ENCODE assay signal across 29 cellular contexts in the genomic region with DNA sequence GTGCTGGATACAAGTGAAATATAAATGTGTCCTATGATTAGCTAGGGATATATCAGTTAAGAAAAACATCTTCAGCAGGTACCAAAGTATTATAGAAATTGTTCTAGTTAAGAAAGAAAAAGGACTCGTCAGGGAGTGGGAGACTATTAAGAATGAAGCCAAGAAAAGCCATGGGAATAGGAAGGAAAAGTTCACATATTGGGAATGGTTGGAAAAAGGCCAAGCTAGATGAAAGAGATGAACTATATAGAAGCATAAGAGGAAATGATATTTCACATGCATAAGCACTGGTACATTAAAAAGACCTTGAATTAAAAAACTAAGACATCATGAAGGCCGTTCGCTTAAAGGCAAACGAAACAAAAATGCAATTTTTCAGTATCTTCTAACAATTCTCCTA.
"Had no signal": no experiment of that assay in that cellular context is flagged by ENCODE, and none has a peak within 500 bp of the region (broad histone marks: within the 10 kb centered on the region; RNA-seq: fewer than 3 reads in every experiment).

No MANE protein-coding gene starts in this region.

- ATAC-seq: left lobe of liver; naive thymus-derived CD8-positive, alpha-beta T cell; pancreas; sciatic nerve; stimulated activated naive CD8-positive, alpha-beta T cell treated with anti-CD3 and anti-CD28 coated beads, Interleukin-15, amount 100 ng/mL, for 72 hours; upper lobe of right lung had no signal

- H3K27me3 ChIP-seq: esophagus muscularis mucosa, neutrophil, pancreas, right atrium auricular region, suprapubic skin, transverse colon, upper lobe of right lung, uterus had no signal

- H3K4me3 Mint-ChIP-seq: immature natural killer cell; naive thymus-derived CD8-positive, alpha-beta T cell; neural crest cell; stimulated activated naive CD8-positive, alpha-beta T cell treated with anti-CD3 and anti-CD28 coated beads, Interleukin-15, amount 100 ng/mL, for 72 hours had no signal

- H3K9me3 Mint-ChIP-seq: immature natural killer cell; naive thymus-derived CD8-positive, alpha-beta T cell; neural crest cell; stimulated activated naive CD8-positive, alpha-beta T cell treated with anti-CD3 and anti-CD28 coated beads, Interleukin-15, amount 100 ng/mL, for 72 hours had no signal

- H3K4me1 ChIP-seq: esophagus muscularis mucosa, pancreas, right atrium auricular region, suprapubic skin, upper lobe of right lung, uterus had no signal

- H3K4me1 Mint-ChIP-seq: immature natural killer cell; naive thymus-derived CD8-positive, alpha-beta T cell; stimulated activated naive CD8-positive, alpha-beta T cell treated with anti-CD3 and anti-CD28 coated beads, Interleukin-15, amount 100 ng/mL, for 72 hours had no signal

- DNase-seq: effector CD4-positive, alpha-beta T cell; foreskin melanocyte; hypothalamus; immature natural killer cell; islet precursor cell; kidney glomerular epithelial cell; mesendoderm; naive thymus-derived CD8-positive, alpha-beta T cell; pancreas; stimulated activated CD4-positive, alpha-beta T cell treated with anti-CD3 and anti-CD28 coated beads, Interleukin-12 subunit alpha, Interleukin-12 subunit beta, amount 100 ng/mL, for 4 hours; stimulated activated CD4-positive, alpha-beta T cell treated with anti-CD3 and anti-CD28 coated beads, Interleukin-1b, Interleukin-23, amount 100 ng/mL, for 48 hours; stimulated activated CD4-positive, alpha-beta T cell treated with anti-CD3 and anti-CD28 coated beads, Interleukin-4, amount 100 ng/mL, for 1 hour; stimulated activated CD8-positive, alpha-beta memory T cell treated with anti-CD3 and anti-CD28 coated beads, Interleukin-4, amount 100 ng/mL, for 48 hours; stimulated activated naive CD4-positive, alpha-beta T cell; stimulated activated naive CD8-positive, alpha-beta T cell treated with anti-CD3 and anti-CD28 coated beads, Interleukin-15, amount 100 ng/mL, for 72 hours; transverse colon; upper lobe of right lung; uterus had no signal

- H3K9me3 ChIP-seq: esophagus muscularis mucosa, neutrophil, pancreas, right atrium auricular region, suprapubic skin, transverse colon, upper lobe of right lung, uterus had no signal

- H3K27me3 Mint-ChIP-seq: naive thymus-derived CD8-positive, alpha-beta T cell; stimulated activated naive CD8-positive, alpha-beta T cell treated with anti-CD3 and anti-CD28 coated beads, Interleukin-15, amount 100 ng/mL, for 72 hours had no signal

- H3K27ac Mint-ChIP-seq: immature natural killer cell; naive thymus-derived CD8-positive, alpha-beta T cell; stimulated activated naive CD8-positive, alpha-beta T cell treated with anti-CD3 and anti-CD28 coated beads, Interleukin-15, amount 100 ng/mL, for 72 hours had no signal

- H3K27ac ChIP-seq: coronary artery, epithelial cell of prostate, esophagus muscularis mucosa, neutrophil, pancreas, right atrium auricular region, suprapubic skin, transverse colon, upper lobe of right lung, uterus had no signal

- H3K4me2 ChIP-seq: smooth muscle cell had no signal

- H3K4me3 ChIP-seq: coronary artery, esophagus muscularis mucosa, lung, pancreas, right atrium auricular region, smooth muscle cell, suprapubic skin, transverse colon, upper lobe of right lung, uterus had no signal

- H3K36me3 ChIP-seq: esophagus muscularis mucosa, neutrophil, pancreas, right atrium auricular region, suprapubic skin, transverse colon, upper lobe of right lung, uterus had no signal

- H3K36me3 Mint-ChIP-seq: immature natural killer cell had no signal
